1 cellular context compared by ENCODE assay signal in the genomic region with DNA sequence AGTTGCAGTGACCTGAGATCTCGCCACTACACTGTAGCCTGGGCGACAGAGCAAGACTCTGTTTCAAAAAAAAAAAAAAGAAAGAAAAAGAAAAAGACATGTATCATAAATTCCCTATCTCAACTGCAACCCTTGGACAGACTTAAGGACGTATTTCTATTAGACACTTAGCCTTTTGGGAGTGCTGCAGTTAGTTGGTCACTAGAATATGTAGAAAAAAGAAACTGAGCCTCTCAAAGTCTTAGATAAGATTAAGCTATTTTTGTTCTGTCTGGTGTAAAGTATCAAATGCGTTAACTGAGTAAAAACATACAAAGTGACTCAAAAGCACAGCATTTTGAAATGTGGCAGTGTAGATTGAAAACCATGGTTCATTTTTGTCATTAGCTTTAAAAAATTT.
TF ChIP-seq lines count a peak whose summit lies in the region.

No MANE protein-coding gene starts in this region.

TF ChIP-seq in HEK293, 187 proteins besides CTCF, POLR2A, EP300 and RAD21 (continued from another document):
- TF ChIP-seq, protein P1, sequence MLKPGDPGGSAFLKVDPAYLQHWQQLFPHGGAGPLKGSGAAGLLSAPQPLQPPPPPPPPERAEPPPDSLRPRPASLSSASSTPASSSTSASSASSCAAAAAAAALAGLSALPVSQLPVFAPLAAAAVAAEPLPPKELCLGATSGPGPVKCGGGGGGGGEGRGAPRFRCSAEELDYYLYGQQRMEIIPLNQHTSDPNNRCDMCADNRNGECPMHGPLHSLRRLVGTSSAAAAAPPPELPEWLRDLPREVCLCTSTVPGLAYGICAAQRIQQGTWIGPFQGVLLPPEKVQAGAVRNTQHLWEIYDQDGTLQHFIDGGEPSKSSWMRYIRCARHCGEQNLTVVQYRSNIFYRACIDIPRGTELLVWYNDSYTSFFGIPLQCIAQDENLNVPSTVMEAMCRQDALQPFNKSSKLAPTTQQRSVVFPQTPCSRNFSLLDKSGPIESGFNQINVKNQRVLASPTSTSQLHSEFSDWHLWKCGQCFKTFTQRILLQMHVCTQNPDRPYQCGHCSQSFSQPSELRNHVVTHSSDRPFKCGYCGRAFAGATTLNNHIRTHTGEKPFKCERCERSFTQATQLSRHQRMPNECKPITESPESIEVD (tag by site-specific recombination; IDR thresholded peaks at IDR 0.05) = 0 out of 2 replicates have a peak, but pooled peaks have one; percentile 37
